In genomic region chr3:23035927-23036640, GRCh38 we compare ENCODE assay signal across 12 cellular contexts.
A peak's percentile ranks its signal among the peaks of the same experiment; 100 is the strongest.
DNase-seq lines count a peak whose midpoint lies in the region; ATAC-seq and TF ChIP-seq lines count a peak whose summit lies in the region.
"Had no signal": no experiment of that assay in that cellular context is flagged by ENCODE, and none has a peak within 500 bp of the region (broad histone marks: within the 10 kb centered on the region; RNA-seq: fewer than 3 reads in every experiment).

No MANE protein-coding gene starts in this region.

- no peak overlapping the region for H2BK15ac ChIP-seq in mesendoderm (replicated peaks; ENCODE audit: low read depth)

- no peak overlapping the region for H3K56ac ChIP-seq in mesendoderm (ENCODE audit: low read length)

- no peaks in the 10 kb centered on the region for H3K79me1 ChIP-seq in mesendoderm (ENCODE audit: low read length)

- ATAC-seq in CD4-positive, CD25-positive, alpha-beta regulatory T cell (ENCODE audit: low read depth in 2 of 2) = no peak
- ATAC-seq in GM18502 (IDR thresholded peaks at IDR 0.05; ENCODE audit: poor library complexity, unreplicated experiment) = peak; percentile 6
- ATAC-seq in HG02970 (IDR thresholded peaks at IDR 0.05; ENCODE audit: low FRiP score, unreplicated experiment) = no peak

- TF ChIP-seq CTCF in RWPE1 (conservative IDR thresholded peaks at IDR 0.05; ENCODE audit: low read depth) = no peak

- no peak overlapping the region for H3K4ac ChIP-seq in mesendoderm (ENCODE audit: low read depth, low read length)

- no peak overlapping the region for H3K9ac ChIP-seq in mesendoderm (ENCODE audit: low read length)

- H3K23ac ChIP-seq in mesendoderm (ENCODE audit: low read length) = no peak overlapping the region

- H3K79me2 ChIP-seq in mesendoderm (ENCODE audit: control insufficient read depth, insufficient read depth, low read length) = no peaks in the 10 kb centered on the region

- no peak overlapping the region for H3K4me3 ChIP-seq in CD4-positive, CD25-positive, alpha-beta regulatory T cell (ENCODE audit: low read depth, low read length)
- no peak overlapping the region for H3K4me3 ChIP-seq in mesendoderm (ENCODE audit: low read length)
- H3K4me3 ChIP-seq: adrenal gland, vagina had no signal

- H3K4me3 Mint-ChIP-seq in CD4-positive, CD25-positive, alpha-beta regulatory T cell = peak overlapping the region in 1 of 4 donors; percentile 53
- H3K4me3 Mint-ChIP-seq: T-helper 2 cell treated with Interferon-gamma antibody and Interleukin-4, amounts not matched to agents 5 μg/mL and 100 μg/mL, for 36 hours had no signal

- H3K4me2 ChIP-seq in mesendoderm (ENCODE audit: low read length) = no peak overlapping the region

- H3K9me3 ChIP-seq in CD4-positive, CD25-positive, alpha-beta regulatory T cell (ENCODE audit: control insufficient read depth in 2 of 2, low read length in 2 of 2) = peaks cover 0 to 5% of the 10 kb centered on the region in 2 experiments
- H3K9me3 ChIP-seq: adrenal gland, vagina had no signal

- peaks cover 0 to 16% (median 2%) of the 10 kb centered on the region in 4 donors for H3K4me1 Mint-ChIP-seq in CD4-positive, CD25-positive, alpha-beta regulatory T cell

- no peaks in the 10 kb centered on the region for H3K36me3 Mint-ChIP-seq in CD4-positive, CD25-positive, alpha-beta regulatory T cell

- no peak overlapping the region for H3K27ac Mint-ChIP-seq in CD4-positive, CD25-positive, alpha-beta regulatory T cell
- H3K27ac Mint-ChIP-seq: T-helper 2 cell treated with Interferon-gamma antibody and Interleukin-4, amounts not matched to agents 5 μg/mL and 100 μg/mL, for 36 hours had no signal

- no peak overlapping the region for H2BK5ac ChIP-seq in mesendoderm (ENCODE audit: low read length)

- no peak overlapping the region for H3K18ac ChIP-seq in mesendoderm (ENCODE audit: low read length)

- H3K27me3 Mint-ChIP-seq in CD4-positive, CD25-positive, alpha-beta regulatory T cell = no peaks in the 10 kb centered on the region

- peaks cover 0 to 30% (median 7%) of the 10 kb centered on the region in 7 donors for H3K9me3 Mint-ChIP-seq in CD4-positive, CD25-positive, alpha-beta regulatory T cell
- H3K9me3 Mint-ChIP-seq: T-helper 2 cell treated with Interferon-gamma antibody and Interleukin-4, amounts not matched to agents 5 μg/mL and 100 μg/mL, for 36 hours had no signal

- POLR2A ChIA-PET in RWPE1 (lab: Yijun Ruan, JAX; ENCODE audit: low non-redundant PET) = no interaction called here

- no peak overlapping the region for H3K27ac ChIP-seq in CD4-positive, CD25-positive, alpha-beta regulatory T cell (ENCODE audit: insufficient read depth, low read length, poor library complexity, severe bottlenecking)
- H3K27ac ChIP-seq in RWPE1 (peak overlapping the region; percentile 72), mesendoderm (ENCODE audit: low read depth, low read length) (no peak overlapping the region)
- H3K27ac ChIP-seq: vagina had no signal

- WGBS in mesendoderm (ENCODE audit: extremely low coverage, insufficient coverage, low lambda C conversion rate) = no CpG with 5 or more reads among the region's 9 CpGs

- H4K5ac ChIP-seq in mesendoderm (ENCODE audit: low read length) = no peak overlapping the region

- no peak overlapping the region for H2BK120ac ChIP-seq in mesendoderm (ENCODE audit: low read depth, low read length)

- H2AK5ac ChIP-seq in mesendoderm (ENCODE audit: low read length) = no peak overlapping the region

- CTCF ChIA-PET in RWPE1 (lab: Yijun Ruan, JAX) = no interaction called here

- H3K36me3 ChIP-seq in CD4-positive, CD25-positive, alpha-beta regulatory T cell (ENCODE audit: control insufficient read depth, insufficient read depth, low read length) = no peaks in the 10 kb centered on the region
- H3K36me3 ChIP-seq in mesendoderm (ENCODE audit: control insufficient read depth, insufficient read depth, low read length) = no peaks in the 10 kb centered on the region
- H3K36me3 ChIP-seq: adrenal gland, vagina had no signal

- DNase-seq in CD4-positive, CD25-positive, alpha-beta regulatory T cell = peak in 2 of 3 donors; percentile 40 to 70
- DNase-seq in RWPE1 (ENCODE audit: low spot score) (no peak), mesendoderm (peak; percentile 23), GM03348 (ENCODE audit: low spot score) (no peak), AG08396 (ENCODE audit: low spot score) (no peak)
- DNase-seq in effector CD8-positive, alpha-beta T cell (lab: John Stamatoyannopoulos, UW) = no peak
- DNase-seq: adrenal gland, head of caudate nucleus had no signal

- no peaks in the 10 kb centered on the region for H3K4me1 ChIP-seq in CD4-positive, CD25-positive, alpha-beta regulatory T cell (ENCODE audit: control insufficient read depth, insufficient read depth, low read length, poor library complexity, severe bottlenecking)
- H3K4me1 ChIP-seq in mesendoderm (ENCODE audit: control insufficient read depth, low read depth, low read length) = no peaks in the 10 kb centered on the region
- H3K4me1 ChIP-seq: adrenal gland, vagina had no signal

- H4K8ac ChIP-seq in mesendoderm (ENCODE audit: low read depth, low read length) = no peak overlapping the region

- no peaks in the 10 kb centered on the region for H3K27me3 ChIP-seq in CD4-positive, CD25-positive, alpha-beta regulatory T cell (ENCODE audit: control insufficient read depth, insufficient read depth, low read length)
- H3K27me3 ChIP-seq in mesendoderm (ENCODE audit: insufficient read depth, low read length, poor library complexity) = no peaks in the 10 kb centered on the region
- H3K27me3 ChIP-seq: adrenal gland, vagina had no signal

Comparison
In these comparisons a context has a peak if more than half of its experiments do, and no peak if none do; other contexts are left out.
1. DNase-seq: peak in CD4-positive, CD25-positive, alpha-beta regulatory T cell (2 of 3) and mesendoderm (single experiment); none in RWPE1 (single experiment), effector CD8-positive, alpha-beta T cell (single experiment), GM03348 (single experiment) and AG08396 (single experiment).